ENCODE assay signal across 22 cellular contexts in the genomic region with DNA sequence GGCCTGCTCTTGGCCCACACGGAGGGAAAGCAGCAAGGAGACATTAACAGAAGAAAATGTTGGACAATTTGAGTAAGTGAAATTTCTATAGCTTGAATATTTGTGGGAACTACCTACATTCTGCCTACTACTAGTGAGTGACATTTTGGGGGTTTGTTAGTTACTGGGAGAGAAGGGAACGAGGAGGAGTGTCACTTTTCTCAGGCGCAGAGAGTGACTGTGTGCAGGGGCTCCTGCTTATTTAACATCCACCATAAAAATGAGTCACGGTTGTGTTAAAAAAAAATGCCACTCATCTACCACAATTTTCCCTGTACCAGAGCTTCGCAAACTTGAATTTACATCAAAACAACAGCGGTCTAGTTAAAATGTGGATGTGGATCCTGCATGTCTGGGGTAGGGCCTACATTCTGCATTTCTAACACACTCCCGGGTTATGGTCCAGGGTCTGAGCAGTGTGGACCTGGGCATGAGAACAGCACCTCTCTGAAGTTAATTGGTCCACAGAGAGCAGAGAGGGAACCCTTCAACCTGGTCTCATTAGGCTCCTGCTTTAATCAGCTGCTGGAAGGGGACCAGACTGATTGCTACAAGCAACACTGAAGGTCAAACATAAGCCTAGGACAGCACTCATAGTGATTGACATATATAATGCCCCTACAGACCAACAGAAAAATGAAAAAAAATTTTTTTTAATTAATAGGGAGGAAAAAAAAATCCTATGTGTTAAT. TPM values are rescaled to one million over a fixed set of nuclear protein-coding genes. Genes with fewer than 3 reads are reported as not detected.
"Had no signal": no experiment of that assay in that cellular context is flagged by ENCODE, and none has a peak within 500 bp of the region (broad histone marks: within the 10 kb centered on the region; RNA-seq: fewer than 3 reads in every experiment).

No MANE protein-coding gene starts in this region.

- H3K9me3 ChIP-seq: left lung, stomach, transverse colon had no signal

- H3K4me3 Mint-ChIP-seq: activated CD4-positive, alpha-beta memory T cell treated with anti-CD3 and anti-CD28 coated beads, Interleukin-2, amount 10 ng/mL, durations not matched to agents 7 days and 5 days; activated naive CD8-positive, alpha-beta T cell treated with anti-CD3 and anti-CD28 coated beads, Interleukin-2, amount 50 U/mL, for 24 hours; activated T-cell treated with anti-CD3 and anti-CD28 coated beads, Interleukin-2, amount 50 U/mL, for 72 hours; immature natural killer cell; mesothelial cell of epicardium; natural killer cell; T-helper 17 cell had no signal

- H3K36me3 Mint-ChIP-seq: immature natural killer cell, mesothelial cell of epicardium, natural killer cell had no signal

- H3K27ac ChIP-seq: left lung, stomach, transverse colon had no signal

- DNase-seq: activated CD4-positive, alpha-beta memory T cell treated with anti-CD3 and anti-CD28 coated beads, Interleukin-2, amount 10 ng/mL, durations not matched to agents 7 days and 5 days; activated CD4-positive, alpha-beta T cell treated with anti-CD3 and anti-CD28 coated beads for 48 hours; activated gamma-delta T cell; activated naive CD4-positive, alpha-beta T cell treated with anti-CD3 and anti-CD28 coated beads, Interleukin-2, amount 50 U/mL, for 16 hours; activated naive CD8-positive, alpha-beta T cell treated with anti-CD3 and anti-CD28 coated beads, Interleukin-2, amount 50 U/mL, for 24 hours; activated T-cell treated with anti-CD3 and anti-CD28 coated beads, Interleukin-2, amount 50 U/mL, for 72 hours; cortex of kidney; foreskin fibroblast; immature natural killer cell; left lung; natural killer cell; occipital lobe; stimulated activated CD4-positive, alpha-beta T cell treated with anti-CD3 and anti-CD28 coated beads, Interleukin-12 subunit alpha, Interleukin-12 subunit beta, amount 100 ng/mL, for 4 hours; stimulated activated CD4-positive, alpha-beta T cell treated with anti-CD3 and anti-CD28 coated beads, Interleukin-4, amount 100 ng/mL, for 4 hours; stomach; SW 1271; T-helper 17 cell; transverse colon had no signal

- FAIRE-seq: endometrium, urothelium cell line had no signal

- H3K36me3 ChIP-seq: transverse colon had no signal

- H3K4me3 ChIP-seq: left lung, stomach, transverse colon had no signal

- H3K27ac Mint-ChIP-seq: activated CD4-positive, alpha-beta memory T cell treated with anti-CD3 and anti-CD28 coated beads, Interleukin-2, amount 10 ng/mL, durations not matched to agents 7 days and 5 days; activated naive CD8-positive, alpha-beta T cell treated with anti-CD3 and anti-CD28 coated beads, Interleukin-2, amount 50 U/mL, for 24 hours; activated T-cell treated with anti-CD3 and anti-CD28 coated beads, Interleukin-2, amount 50 U/mL, for 72 hours; mesothelial cell of epicardium; natural killer cell; T-helper 17 cell had no signal

- H3K4me1 ChIP-seq: left lung had no signal

- H3K27me3 ChIP-seq: left lung, stomach, transverse colon had no signal

- ATAC-seq: activated naive CD8-positive, alpha-beta T cell treated with anti-CD3 and anti-CD28 coated beads, Interleukin-2, amount 50 U/mL, for 24 hours; activated T-cell treated with anti-CD3 and anti-CD28 coated beads, Interleukin-2, amount 50 U/mL, for 72 hours; left lung; natural killer cell; T-helper 17 cell had no signal

- H3K9me3 Mint-ChIP-seq: activated CD4-positive, alpha-beta memory T cell treated with anti-CD3 and anti-CD28 coated beads, Interleukin-2, amount 10 ng/mL, durations not matched to agents 7 days and 5 days; activated naive CD8-positive, alpha-beta T cell treated with anti-CD3 and anti-CD28 coated beads, Interleukin-2, amount 50 U/mL, for 24 hours; activated T-cell treated with anti-CD3 and anti-CD28 coated beads, Interleukin-2, amount 50 U/mL, for 72 hours; immature natural killer cell; mesothelial cell of epicardium; natural killer cell had no signal

RNA-seq across cellular contexts. Expression of gene ICA1, which starts 41.4 kb away (rescaled TPM):
- polyA plus RNA-seq: fibroblast of lung had no signal
